Comparison of ENCODE assay signal across 8 cellular contexts in the genomic region with DNA sequence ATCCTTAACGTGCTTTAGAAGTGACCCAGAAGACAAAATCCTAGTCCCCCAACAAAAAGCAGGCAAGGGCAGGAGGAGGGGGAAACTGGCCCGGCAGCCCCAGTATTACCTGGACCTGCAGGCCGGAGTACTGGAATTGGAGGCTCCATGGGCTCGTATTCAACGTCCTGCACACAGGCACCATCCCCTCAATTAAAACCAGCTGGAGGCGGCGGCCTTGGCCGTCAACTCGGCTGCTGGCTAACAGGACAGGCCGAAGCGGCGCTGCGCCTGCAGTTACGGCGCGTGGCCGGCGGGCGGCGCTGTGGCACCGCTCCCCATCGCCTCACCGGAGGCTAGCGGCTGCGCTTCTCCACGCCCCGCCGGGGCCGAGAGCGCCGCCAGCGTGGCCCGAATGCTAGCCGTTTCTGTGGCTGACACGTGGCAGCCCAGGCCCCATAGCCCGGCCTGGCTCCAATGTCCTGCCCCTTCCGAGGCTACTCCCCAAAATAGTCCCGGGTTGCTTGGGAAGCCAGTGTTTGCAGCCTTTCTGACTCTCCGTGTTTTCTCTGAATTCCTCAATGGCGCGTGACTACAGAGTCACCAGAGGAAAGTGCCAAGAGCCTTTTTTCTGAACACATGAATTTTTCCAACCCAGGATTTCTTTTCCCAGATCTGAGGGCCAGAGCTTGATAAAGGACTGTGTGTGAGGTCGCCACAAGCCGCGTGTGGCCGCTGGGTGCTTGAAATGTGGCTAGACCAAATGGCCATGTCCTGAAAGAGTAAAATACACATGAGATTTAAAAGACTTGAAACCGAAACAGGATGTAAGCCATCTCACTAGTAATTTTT.
A peak's percentile ranks its signal among the peaks of the same experiment; 100 is the strongest.
DNase-seq lines count a peak whose midpoint lies in the region; ATAC-seq, FAIRE-seq and TF ChIP-seq lines count a peak whose summit lies in the region.

No MANE protein-coding gene starts in this region.

- FAIRE-seq in GM12891 (lab: Jason Lieb, UNC) (peak; percentile 96), astrocyte (lab: Jason Lieb, UNC) (no peak)

- H3K27me3 Mint-ChIP-seq in T-helper 17 cell, result peaks cover 2% of the 10 kb centered on the region
- no peaks in the 10 kb centered on the region for H3K27me3 Mint-ChIP-seq in astrocyte (ENCODE audit: low read depth, unreplicated experiment)

- H3K9me3 ChIP-seq in T-helper 17 cell (ENCODE audit: control insufficient read depth, low read length, poor library complexity, severe bottlenecking) (no peaks in the 10 kb centered on the region), astrocyte (ENCODE audit: insufficient read depth, low read depth, low read length) (no peaks in the 10 kb centered on the region)

- H2AFZ ChIP-seq in astrocyte (ENCODE audit: low read depth, low read length), result peak overlapping the region; percentile 83

- peaks cover 16% of the 10 kb centered on the region for H3K4me1 Mint-ChIP-seq in T-helper 17 cell
- H3K4me1 Mint-ChIP-seq in astrocyte (ENCODE audit: low read depth, unreplicated experiment), result peaks cover 14% of the 10 kb centered on the region

- H3K36me3 ChIP-seq in astrocyte (ENCODE audit: insufficient read depth, low read length), result no peaks in the 10 kb centered on the region

- peaks cover 7% of the 10 kb centered on the region for H3K4me1 ChIP-seq in astrocyte (ENCODE audit: insufficient read depth, low read length)

- peak overlapping the region; percentile 54 for H3K4me3 ChIP-seq in astrocyte (ENCODE audit: insufficient read depth, low read depth, low read length)

- peak overlapping the region; percentile 84 for H3K4me3 Mint-ChIP-seq in T-helper 17 cell
- peak overlapping the region; percentile 84 for H3K4me3 Mint-ChIP-seq in astrocyte (ENCODE audit: unreplicated experiment)

- peak; percentile 80 for TF ChIP-seq CTCF in astrocyte (IDR thresholded peaks at IDR 0.05; ENCODE audit: insufficient read depth, low read depth, low read length)

- H3K27ac Mint-ChIP-seq in T-helper 17 cell (peak overlapping the region; percentile 95), astrocyte (ENCODE audit: unreplicated experiment) (peak overlapping the region; percentile 96)

- ATAC-seq in HG02763 (IDR thresholded peaks at IDR 0.05; ENCODE audit: unreplicated experiment), result peak; percentile 97
- peak; percentile 97 for ATAC-seq in T-helper 17 cell

- peak overlapping the region; percentile 90 for H3K27ac ChIP-seq in astrocyte (ENCODE audit: low read depth, low read length)

- peak overlapping the region; percentile 87 for H3K9ac ChIP-seq in astrocyte (ENCODE audit: low read length)

- peak overlapping the region; percentile 85 for H3K4me2 ChIP-seq in astrocyte (ENCODE audit: low read length)

- H4K20me1 ChIP-seq in astrocyte (ENCODE audit: insufficient read depth, low read length), result no peaks in the 10 kb centered on the region

- peak; percentile 85 for DNase-seq in GM12891 (ENCODE audit: insufficient read length, low spot score)
- peak; percentile 64 for DNase-seq in NCI-H1417 treated with DMSO at 0.1 percent for 48 hours (lab: John Stamatoyannopoulos, UW)
- peak; percentile 68 to 78 (median 69) for DNase-seq in T-helper 17 cell
- peak; percentile 90 for DNase-seq in astrocyte (ENCODE audit: low read depth)
- peak; percentile 96 for DNase-seq in hepatic stellate cell (ENCODE audit: low spot score)
- peak; percentile 98 for DNase-seq in retina
- no peak for DNase-seq in NCI-H1105 (lab: John Stamatoyannopoulos, UW)

- H3K27me3 ChIP-seq in astrocyte (ENCODE audit: insufficient read depth, low read length), result no peaks in the 10 kb centered on the region

- H3K36me3 Mint-ChIP-seq in T-helper 17 cell (ENCODE audit: low read depth), result peaks cover under 1% of the 10 kb centered on the region
- H3K36me3 Mint-ChIP-seq in astrocyte (ENCODE audit: low read depth, unreplicated experiment), result peaks cover 1% of the 10 kb centered on the region

- H3K79me2 ChIP-seq in astrocyte (ENCODE audit: insufficient read depth, low read length), result no peaks in the 10 kb centered on the region

- TF ChIP-seq POLR2A in GM12891 (IDR thresholded peaks at IDR 0.05; ENCODE audit: low read depth, low read length), result no peak

- no peaks in the 10 kb centered on the region for H3K9me3 Mint-ChIP-seq in astrocyte (ENCODE audit: unreplicated experiment)

TF ChIP-seq in GM12891, 5 proteins besides CTCF, POLR2A, EP300 and RAD21:
- TF ChIP-seq POU2F2 (IDR thresholded peaks at IDR 0.05; ENCODE audit: low read depth, low read length) (no peak), SPI1 (IDR thresholded peaks at IDR 0.05; ENCODE audit: low read depth, low read length) (no peak), TAF1 (IDR thresholded peaks at IDR 0.05; ENCODE audit: low read depth, low read length) (no peak), POLR2AphosphoS5 (IDR thresholded peaks at IDR 0.05; ENCODE audit: low read depth, low read length) (no peak), PAX5 (IDR thresholded peaks at IDR 0.05; ENCODE audit: insufficient read depth, low read length, severe bottlenecking) (no peak)
TF ChIP-seq in GM12891: peak in this region for 0.
